In genomic region chr10:32377458-32378370, GRCh38 we compare ENCODE assay signal across 8 cellular contexts. TPM values are rescaled to one million over a fixed set of nuclear protein-coding genes. Genes with fewer than 3 reads are reported as not detected.
DNase-seq lines count a peak whose midpoint lies in the region; ATAC-seq, FAIRE-seq and TF ChIP-seq lines count a peak whose summit lies in the region.

No MANE protein-coding gene starts in this region.

- BruUV-seq in endothelial cell of umbilical vein (replicated peaks; lab: Mats Ljungman, UMichigan) = no TSS peak

- DNase-seq in COLO668 (lab: John Stamatoyannopoulos, UW; ENCODE audit: unreplicated experiment) (peak; percentile 5), endothelial cell of umbilical vein (ENCODE audit: low read depth, low spot score) (peak; percentile 79), mucosa of gallbladder (ENCODE audit: low spot score) (peak; percentile 45), NK-92 (lab: John Stamatoyannopoulos, UW; ENCODE audit: unreplicated experiment) (no peak)
- DNase-seq in Jurkat, Clone E6-1 (ENCODE audit: low read depth, low spot score) = peak; percentile 59

- dilution Hi-C loops in endothelial cell of umbilical vein (cut with MboI; ENCODE audit: extremely low pct_ligation_motif_present, low sequenced_read_pairs) = no loop called here

- CTCF ChIA-PET in endothelial cell of umbilical vein (lab: Charles Lee) = interaction anchor here (0.7 to 1.6 kb wide), 8 partner anchors 10 to 631 kb away, joined by 3 to 6 read pairs (median 4); partner anchors contain the start of gene CCDC7

- H3K36me3 ChIP-seq in SU-DHL-6 (ENCODE audit: low read length) (peaks cover 7% of the 10 kb centered on the region; the same call in 1 of the 2 replicates), endothelial cell of umbilical vein (ENCODE audit: control insufficient read depth in 2 of 2, extremely low read depth in 1 of 2, insufficient read depth in 2 of 2, low read length in 2 of 2) (no peaks in the 10 kb centered on the region)

- no peaks in the 10 kb centered on the region for H3K9me2 ChIP-seq in SU-DHL-6 (replicated peaks; ENCODE audit: insufficient read depth, low read length)

- H3K9me3 ChIP-seq in SU-DHL-6 (ENCODE audit: insufficient read depth, low read length) = no peaks in the 10 kb centered on the region
- H3K9me3 ChIP-seq in endothelial cell of umbilical vein (replicated peaks; ENCODE audit: control insufficient read depth, insufficient read depth, low read length) = no peaks in the 10 kb centered on the region

- ATAC-seq in GM18867 (IDR thresholded peaks at IDR 0.05; ENCODE audit: unreplicated experiment) = peak; percentile 31
- ATAC-seq in HG02870 (IDR thresholded peaks at IDR 0.05; ENCODE audit: unreplicated experiment) = no peak

- H3K27me3 ChIP-seq in SU-DHL-6 (ENCODE audit: low read length) (no peaks in the 10 kb centered on the region), endothelial cell of umbilical vein (ENCODE audit: control insufficient read depth in 2 of 2, insufficient read depth in 2 of 2, low read length in 2 of 2) (no peaks in the 10 kb centered on the region)

- TF ChIP-seq POLR2A in endothelial cell of umbilical vein (IDR thresholded peaks at IDR 0.05; ENCODE audit: low read depth, low read length) = no peak

- no peaks in the 10 kb centered on the region for H4K20me1 ChIP-seq in SU-DHL-6 (ENCODE audit: low read depth, low read length)
- no peaks in the 10 kb centered on the region for H4K20me1 ChIP-seq in endothelial cell of umbilical vein (replicated peaks; ENCODE audit: control insufficient read depth, extremely low read depth, insufficient read depth, low read length)

- H3K4me2 ChIP-seq in SU-DHL-6 (ENCODE audit: low read depth, low read length, poor library complexity, severe bottlenecking) (peak overlapping the region; percentile 99), endothelial cell of umbilical vein (ENCODE audit: insufficient read depth, low read length) (peak overlapping the region; percentile 96)

- peak; percentile 63 for FAIRE-seq in endothelial cell of umbilical vein (lab: Jason Lieb, UNC)

- H3F3A ChIP-seq in SU-DHL-6 (ENCODE audit: insufficient read depth) = peaks cover 20% of the 10 kb centered on the region

- peaks cover 13% of the 10 kb centered on the region for H3K4me1 ChIP-seq in endothelial cell of umbilical vein (ENCODE audit: control insufficient read depth, extremely low read depth, insufficient read depth, low read length)

- H3K27ac ChIP-seq in SU-DHL-6 (ENCODE audit: low read depth, low read length) = peak overlapping the region; percentile 87
- H3K27ac ChIP-seq in endothelial cell of umbilical vein (ENCODE audit: insufficient read depth, low read depth, low read length) = peak overlapping the region; percentile 85

- intact Hi-C loops in endothelial cell of umbilical vein (cut with micrococcal nuclease) = loop anchor here (1.0 to 5.0 kb wide), 3 partner anchors 35 to 631 kb away; partner anchors contain the start of gene CCDC7

- H3K79me2 ChIP-seq in SU-DHL-6 (ENCODE audit: insufficient read depth, low read length) (peaks cover 55% of the 10 kb centered on the region), endothelial cell of umbilical vein (ENCODE audit: control insufficient read depth, insufficient read depth, low read length) (peaks cover 25% of the 10 kb centered on the region)

- H3K4me3 ChIP-seq in Jurkat, Clone E6-1 (ENCODE audit: low read length) = peak overlapping the region; percentile 82
- peak overlapping the region; percentile 64 for H3K4me3 ChIP-seq in SU-DHL-6 (ENCODE audit: insufficient read depth, low read length, poor library complexity, severe bottlenecking)
- peak overlapping the region; percentile 87 to 99 (median 93) for H3K4me3 ChIP-seq in endothelial cell of umbilical vein (replicated peaks in 1 of 3; ENCODE audit: insufficient read depth in 1 of 3, low read depth in 1 of 3, low read length in 3 of 3)

- H3K9ac ChIP-seq in SU-DHL-6 (ENCODE audit: low read length) (peak overlapping the region; percentile 55), endothelial cell of umbilical vein (replicated peaks; ENCODE audit: extremely low read depth, insufficient read depth, low read length) (peak overlapping the region; percentile 98)

- peak; percentile 81 for TF ChIP-seq CTCF in SU-DHL-6 (IDR thresholded peaks at IDR 0.05; ENCODE audit: insufficient read depth, low read length, poor library complexity, severe bottlenecking)
- TF ChIP-seq CTCF in endothelial cell of umbilical vein (IDR thresholded peaks at IDR 0.05; ENCODE audit: extremely low read depth in 1 of 2, insufficient read depth in 1 of 2, low read depth in 1 of 2, low read length in 2 of 2) = peak in 1 of 2 donors; percentile 9

- POLR2A ChIA-PET in endothelial cell of umbilical vein (lab: Charles Lee) = no interaction called here

- no peaks in the 10 kb centered on the region for H3K9me1 ChIP-seq in endothelial cell of umbilical vein (replicated peaks; ENCODE audit: control insufficient read depth, extremely low read depth, insufficient read depth, low read length)

- H2AFZ ChIP-seq in SU-DHL-6 (ENCODE audit: low read depth, low read length, severe bottlenecking) (peak overlapping the region; percentile 3), endothelial cell of umbilical vein (ENCODE audit: low read depth, low read length) (peak overlapping the region; percentile 26)

TF ChIP-seq in endothelial cell of umbilical vein, 7 proteins besides CTCF, POLR2A, EP300 and RAD21:
- TF ChIP-seq FOS (IDR thresholded peaks at IDR 0.05; ENCODE audit: borderline replicate concordance, insufficient read depth, low read length) = no peak
- TF ChIP-seq JUN (IDR thresholded peaks at IDR 0.05; ENCODE audit: borderline replicate concordance, insufficient read depth, insufficient read length, low read depth) = no peak
- TF ChIP-seq MYC (IDR thresholded peaks at IDR 0.05; ENCODE audit: low read depth, low read length) = no peak
- no peak for TF ChIP-seq EZH2 (IDR thresholded peaks at IDR 0.05; ENCODE audit: borderline replicate concordance, low read depth, low read length, severe bottlenecking)
- no peak for TF ChIP-seq POLR2AphosphoS5 (IDR thresholded peaks at IDR 0.05; ENCODE audit: insufficient read depth, low read depth, low read length)
- no peak for TF ChIP-seq GATA2 (IDR thresholded peaks at IDR 0.05; ENCODE audit: insufficient read depth, insufficient read length, low read depth, low read length)
- no peak for TF ChIP-seq MAX (IDR thresholded peaks at IDR 0.05; ENCODE audit: insufficient read depth, insufficient read length)

RNA-seq across cellular contexts. Expression of gene EPC1, which starts 30.8 kb away (rescaled TPM):
- 20.8 TPM for polyA plus RNA-seq in Jurkat, Clone E6-1 (2012; ENCODE audit: insufficient read depth, insufficient read length)
- 27.9 and 28.5 TPM in 2 replicates for total RNA-seq in endothelial cell of umbilical vein
- polyA plus RNA-seq in endothelial cell of umbilical vein = 39.0 and 47.0 TPM in 2 replicates
- 25.2 and 26.5 TPM in 2 replicates for polyA plus RNA-seq in endothelial cell of umbilical vein (2011; cell fraction: cytosol; rRNA removed)
- 86.7 and 87.4 TPM in 2 replicates for polyA plus RNA-seq in endothelial cell of umbilical vein (2011; cell fraction: nucleus; rRNA removed)
- polyA plus RNA-seq in endothelial cell of umbilical vein (2012) = 14.7 and 16.5 TPM in 2 replicates
- 117 and 137 TPM in 2 replicates for polyA minus RNA-seq in endothelial cell of umbilical vein
- polyA minus RNA-seq in endothelial cell of umbilical vein (2011; cell fraction: cytosol; rRNA and poly(A)+ RNA removed) = 11.3 TPM
- 150 and 202 TPM in 2 replicates for polyA minus RNA-seq in endothelial cell of umbilical vein (2011; cell fraction: nucleus; rRNA and poly(A)+ RNA removed)
- total RNA-seq in mucosa of gallbladder = 39.2 TPM
